ENCODE assay signal across 15 cellular contexts in the genomic region with DNA sequence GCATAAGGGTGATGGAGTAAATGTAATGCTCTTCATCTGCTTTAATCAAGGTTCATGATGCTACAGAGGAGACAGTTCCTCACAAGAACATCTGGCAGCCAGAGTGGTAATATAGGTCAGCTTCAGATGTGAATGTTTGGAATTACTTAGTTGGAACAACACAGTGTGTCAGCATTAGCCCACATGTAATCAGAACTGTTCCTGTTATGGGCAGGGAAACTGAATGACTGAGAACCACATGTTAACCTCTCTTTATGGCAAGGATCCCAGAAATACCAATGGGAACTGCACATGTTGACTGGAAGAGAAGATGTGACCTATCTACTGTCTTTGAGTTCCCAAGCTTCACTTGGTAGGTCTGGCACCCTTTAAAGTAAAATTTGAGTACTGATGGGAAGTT.
DNase-seq lines count a peak whose midpoint lies in the region; ATAC-seq and TF ChIP-seq lines count a peak whose summit lies in the region.
"Had no signal": no experiment of that assay in that cellular context is flagged by ENCODE, and none has a peak within 500 bp of the region (broad histone marks: within the 10 kb centered on the region; RNA-seq: fewer than 3 reads in every experiment).

No MANE protein-coding gene starts in this region.

- H3K36me3 ChIP-seq in fibroblast of lung (ENCODE audit: control insufficient read depth, insufficient read depth, low read length) (no peaks in the 10 kb centered on the region), Caco-2 (ENCODE audit: control insufficient read depth, insufficient read depth, low read length) (no peaks in the 10 kb centered on the region)

- no peaks in the 10 kb centered on the region for H3K79me2 ChIP-seq in fibroblast of lung (ENCODE audit: control insufficient read depth, insufficient read depth, low read length)

- H3K27ac ChIP-seq in fibroblast of lung (ENCODE audit: insufficient read depth, low read length), result no peak overlapping the region
- H3K27ac ChIP-seq: 22Rv1, RWPE1 had no signal

- H3K4me3 Mint-ChIP-seq in Caco-2 (ENCODE audit: unreplicated experiment), result no peak overlapping the region
- H3K4me3 Mint-ChIP-seq: activated CD8-positive, alpha-beta memory T cell treated with anti-CD3 and anti-CD28 coated beads, Interleukin-2, amount 10 ng/mL, durations not matched to agents 7 days and 5 days; activated naive CD8-positive, alpha-beta T cell treated with anti-CD3 and anti-CD28 coated beads for 36 hours; endodermal cell had no signal

- H3K27me3 ChIP-seq in fibroblast of lung (ENCODE audit: control insufficient read depth, insufficient read depth, low read length), result no peaks in the 10 kb centered on the region
- no peaks in the 10 kb centered on the region for H3K27me3 ChIP-seq in Caco-2 (replicated peaks; ENCODE audit: control insufficient read depth, insufficient read depth, low read length)

- peaks cover 11% of the 10 kb centered on the region for H3K4me1 Mint-ChIP-seq in Caco-2 (ENCODE audit: low read depth, unreplicated experiment)

- TF ChIP-seq CTCF in fibroblast of lung (conservative IDR thresholded peaks at IDR 0.05 in 1 of 2, IDR thresholded peaks at IDR 0.05 in 1 of 2; ENCODE audit: low read depth in 1 of 2, low read length in 2 of 2) (no peak), Caco-2 (IDR thresholded peaks at IDR 0.05; ENCODE audit: insufficient read depth in 1 of 2, low read depth in 1 of 2, low read length in 1 of 2, severe bottlenecking in 1 of 2, unreplicated experiment in 1 of 2) (no peak)

- H3K4me1 ChIP-seq in fibroblast of lung (ENCODE audit: control insufficient read depth, extremely low read depth, insufficient read depth, low read length) (peaks cover 4% of the 10 kb centered on the region), Caco-2 (peaks cover 10% of the 10 kb centered on the region; the same call in 1 of the 2 replicates)

- no peak overlapping the region for H3K4me2 ChIP-seq in fibroblast of lung (ENCODE audit: extremely low read depth, insufficient read depth, low read length)

- H3K27me3 Mint-ChIP-seq in Caco-2 (ENCODE audit: insufficient read depth, unreplicated experiment), result no peaks in the 10 kb centered on the region
- H3K27me3 Mint-ChIP-seq: activated CD8-positive, alpha-beta memory T cell treated with anti-CD3 and anti-CD28 coated beads, Interleukin-2, amount 10 ng/mL, durations not matched to agents 7 days and 5 days had no signal

- no peak for ATAC-seq in HG03432 (IDR thresholded peaks at IDR 0.05; ENCODE audit: unreplicated experiment)
- ATAC-seq: activated CD8-positive, alpha-beta memory T cell treated with anti-CD3 and anti-CD28 coated beads, Interleukin-2, amount 10 ng/mL, durations not matched to agents 7 days and 5 days had no signal

- POLR2A ChIA-PET in Caco-2 (lab: Charles Lee), result interaction anchor here (0.6 kb wide), 1 partner anchor 260 kb away, joined by 8 read pairs; no protein-coding TSS in a partner anchor

- H4K20me1 ChIP-seq in fibroblast of lung (ENCODE audit: control insufficient read depth, extremely low read depth, insufficient read depth, low read length), result no peaks in the 10 kb centered on the region

- H3K9me3 ChIP-seq in fibroblast of lung (ENCODE audit: control insufficient read depth, insufficient read depth, low read depth, low read length) (no peaks in the 10 kb centered on the region), Caco-2 (no peaks in the 10 kb centered on the region)

- no TSS peak for BruUV-seq in Caco-2 (replicated peaks; lab: Mats Ljungman, UMichigan)

- no peaks in the 10 kb centered on the region for H3K36me3 Mint-ChIP-seq in Caco-2 (ENCODE audit: insufficient read depth, unreplicated experiment)
- H3K36me3 Mint-ChIP-seq: activated CD8-positive, alpha-beta memory T cell treated with anti-CD3 and anti-CD28 coated beads, Interleukin-2, amount 10 ng/mL, durations not matched to agents 7 days and 5 days; activated naive CD8-positive, alpha-beta T cell treated with anti-CD3 and anti-CD28 coated beads for 36 hours had no signal

- no peaks in the 10 kb centered on the region for H3K9me3 Mint-ChIP-seq in Caco-2 (ENCODE audit: unreplicated experiment)
- H3K9me3 Mint-ChIP-seq: activated naive CD8-positive, alpha-beta T cell treated with anti-CD3 and anti-CD28 coated beads for 36 hours; endodermal cell had no signal

- intact Hi-C loops in Caco-2 (cut with micrococcal nuclease; ENCODE audit: unreplicated experiment), result no loop called here

- H2AFZ ChIP-seq in fibroblast of lung (ENCODE audit: low read length), result no peak overlapping the region

- no peak overlapping the region for H3K27ac Mint-ChIP-seq in Caco-2 (ENCODE audit: unreplicated experiment)
- H3K27ac Mint-ChIP-seq: activated CD8-positive, alpha-beta memory T cell treated with anti-CD3 and anti-CD28 coated beads, Interleukin-2, amount 10 ng/mL, durations not matched to agents 7 days and 5 days; activated naive CD8-positive, alpha-beta T cell treated with anti-CD3 and anti-CD28 coated beads for 36 hours; endodermal cell had no signal

- H3K4me3 ChIP-seq in fibroblast of lung (replicated peaks in 1 of 4; ENCODE audit: control extremely low read depth in 1 of 4, insufficient read depth in 1 of 4, low read depth in 3 of 4, low read length in 4 of 4), result no peak overlapping the region
- H3K4me3 ChIP-seq in Caco-2 (ENCODE audit: low read depth, low read length), result no peak overlapping the region

- peak; percentile 62 for DNase-seq in DMS 273 (lab: John Stamatoyannopoulos, UW; ENCODE audit: unreplicated experiment)
- no peak for DNase-seq in DMS 273 treated with DMSO at 0.1 percent for 48 hours (lab: John Stamatoyannopoulos, UW)
- DNase-seq in RPMI7951 (ENCODE audit: low read depth), result peak; percentile 95
- DNase-seq in fibroblast of lung (ENCODE audit: low read depth in 2 of 2), result peak; percentile 94 to 95
- DNase-seq in renal cortical epithelial cell (ENCODE audit: low read depth), result peak; percentile 95
- DNase-seq in NCI-H187 (lab: John Stamatoyannopoulos, UW), result no peak
- no peak for DNase-seq in Caco-2
- DNase-seq: activated CD8-positive, alpha-beta memory T cell treated with anti-CD3 and anti-CD28 coated beads, Interleukin-2, amount 10 ng/mL, durations not matched to agents 7 days and 5 days; activated naive CD8-positive, alpha-beta T cell treated with anti-CD3 and anti-CD28 coated beads for 36 hours; DMS79 treated with DMSO at 0.1 percent for 48 hours; endodermal cell; small intestine had no signal

- CTCF ChIA-PET in Caco-2 (lab: Charles Lee), result no interaction called here

- no peak overlapping the region for H3K9ac ChIP-seq in fibroblast of lung (ENCODE audit: insufficient read depth, low read length)

Comparison
In these comparisons a context has a peak if more than half of its experiments do, and no peak if none do; other contexts are left out.
1. DNase-seq: peak in DMS 273 (single experiment), RPMI7951 (single experiment), fibroblast of lung (2 of 2) and renal cortical epithelial cell (single experiment); none in DMS 273 treated with DMSO at 0.1 percent for 48 hours (single experiment), NCI-H187 (0 of 2) and Caco-2 (0 of 2).